Comparison of ENCODE assay signal across 8 cellular contexts in the genomic region with DNA sequence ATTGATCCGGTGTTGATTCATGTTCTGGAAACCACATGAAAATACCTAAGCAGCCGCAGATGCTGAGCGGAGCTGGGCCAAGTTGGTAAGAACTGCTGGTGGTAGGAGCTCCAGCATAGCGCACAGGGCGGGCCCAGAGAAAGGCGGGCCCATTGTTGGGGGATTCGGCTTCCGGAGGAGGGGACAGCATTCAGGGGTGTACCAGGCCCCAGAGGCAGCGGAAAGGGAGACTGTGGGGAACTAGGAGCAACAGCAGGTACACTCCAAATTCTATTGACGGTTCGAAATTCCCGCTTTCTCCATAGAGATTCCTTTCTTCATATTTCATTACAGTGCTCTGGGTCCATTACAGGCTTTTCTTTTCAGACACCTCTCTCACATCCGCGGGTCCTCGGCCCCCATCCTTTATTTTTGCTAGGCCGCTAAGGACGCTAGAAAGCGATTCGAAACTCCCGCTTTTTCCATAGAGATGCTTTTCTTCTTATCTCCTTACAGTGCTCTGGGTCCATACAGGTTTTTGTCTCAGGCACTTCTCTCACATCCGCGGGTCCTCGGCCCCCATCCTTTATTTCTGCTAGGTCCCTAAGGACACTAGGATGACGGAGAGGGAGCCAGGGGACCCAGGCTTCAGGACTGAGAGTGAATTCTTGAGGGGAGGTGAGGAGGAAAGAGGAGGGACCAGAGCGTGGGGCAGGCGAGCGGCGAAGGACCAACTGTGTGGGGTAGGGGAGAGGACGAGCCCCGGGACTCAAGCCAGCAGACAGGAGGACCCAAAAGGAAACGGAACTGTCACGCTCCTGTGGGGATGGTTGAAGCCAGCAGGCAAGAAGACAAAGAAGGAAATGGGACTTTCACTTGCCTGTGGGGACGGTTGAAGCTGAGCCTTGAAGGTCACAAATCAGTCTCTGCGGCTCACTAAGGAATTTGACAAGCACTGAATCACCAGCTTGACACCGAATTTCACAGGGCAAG. TPM values are rescaled to one million over a fixed set of nuclear protein-coding genes. Genes with fewer than 3 reads are reported as not detected.
DNase-seq lines count a peak whose midpoint lies in the region; TF ChIP-seq lines count a peak whose summit lies in the region.

A gene with protein sequence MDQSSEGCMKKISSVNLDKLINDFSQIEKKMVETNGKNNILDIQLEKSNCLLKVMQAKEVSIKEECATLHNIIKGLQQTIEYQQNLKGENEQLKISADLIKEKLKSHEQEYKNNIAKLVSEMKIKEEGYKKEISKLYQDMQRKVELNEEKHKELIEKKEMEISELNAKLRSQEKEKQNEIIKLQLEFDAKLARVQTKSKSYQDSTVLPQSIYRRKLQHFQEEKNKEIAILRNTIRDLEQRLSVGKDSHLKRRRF (plus strand): TSS at position 189 of the 972 bp plus-strand sequence. CDS start 2,304 bp downstream, outside the sequence.

- H3K9me3 ChIP-seq in DOHH2 (ENCODE audit: control insufficient read depth, insufficient read depth, low read length), result no peaks in the 10 kb centered on the region
- H3K9me3 ChIP-seq in H9 (ENCODE audit: control insufficient read depth, low read depth, low read length), result no peaks in the 10 kb centered on the region
- H3K9me3 ChIP-seq in right atrium auricular region, result no peaks in the 10 kb centered on the region

- H3K4me1 Mint-ChIP-seq in H9, result peaks cover 19 to 20% of the 10 kb centered on the region in 2 experiments

- H3F3A ChIP-seq in DOHH2 (ENCODE audit: control insufficient read depth, insufficient read depth), result no peaks in the 10 kb centered on the region

- H2AFZ ChIP-seq in H9 (ENCODE audit: low read length), result no peak within 1 kb of the TSS

- peak; percentile 85 for DNase-seq in H9
- DNase-seq in NOMO-1 treated with DMSO at 0.1 percent for 48 hours (lab: John Stamatoyannopoulos, UW; ENCODE audit: unreplicated experiment), result peak; percentile 88
- DNase-seq in activated naive CD4-positive, alpha-beta T cell (lab: John Stamatoyannopoulos, UW), result peak; percentile 4 to 54 (median 14)
- no peak for DNase-seq in right atrium auricular region (ENCODE audit: low spot score)
- peak; percentile 5 to 28 for DNase-seq in stimulated activated CD4-positive, alpha-beta T cell treated with anti-CD3 and anti-CD28 coated beads, Interleukin-15, amount 100 ng/mL, for 1 hour (ENCODE audit: low read depth in 1 of 2, low spot score in 1 of 2)
- DNase-seq in SIG-M5 (lab: John Stamatoyannopoulos, UW), result no peak
- DNase-seq in SKM-1 (lab: John Stamatoyannopoulos, UW; ENCODE audit: unreplicated experiment), result no peak

- no peak within 1 kb of the TSS; a peak in 1 of 5 replicates for H3K4me3 Mint-ChIP-seq in H9

- no peak within 1 kb of the TSS for H2AK5ac ChIP-seq in H9 (ENCODE audit: insufficient read length, low read length)

- H2BK120ac ChIP-seq in H9 (ENCODE audit: low read depth, low read length, poor library complexity, severe bottlenecking), result no peak within 1 kb of the TSS

- no peaks in the 10 kb centered on the region for H3K27me3 Mint-ChIP-seq in H9 (ENCODE audit: low read depth)

- no peaks in the 10 kb centered on the region for H3K79me1 ChIP-seq in H9 (ENCODE audit: insufficient read depth, low read depth, low read length, poor library complexity, severe bottlenecking)

- TF ChIP-seq CTCF in DOHH2 (IDR thresholded peaks at IDR 0.05; ENCODE audit: low read depth, low read length, poor library complexity, severe bottlenecking) (no peak), H9 (conservative IDR thresholded peaks at IDR 0.05) (no peak), right atrium auricular region (IDR thresholded peaks at IDR 0.05) (no peak)

- H3K9me3 Mint-ChIP-seq in H9, result no peaks in the 10 kb centered on the region

- H3K36me3 ChIP-seq in DOHH2 (ENCODE audit: control insufficient read depth, low read length), result peaks cover 9% of the 10 kb centered on the region
- H3K36me3 ChIP-seq in right atrium auricular region, result no peaks in the 10 kb centered on the region

- H3T11ph ChIP-seq in H9 (ENCODE audit: low read length), result no peak within 1 kb of the TSS

- no peaks in the 10 kb centered on the region for H3K36me3 Mint-ChIP-seq in H9 (ENCODE audit: insufficient read depth in 1 of 3, low read depth in 3 of 3)

- peak within 1 kb of the TSS; percentile 5; the same call in 1 of the 2 replicates for H3K14ac ChIP-seq in H9 (ENCODE audit: insufficient read depth, low read length)

- H3K4me1 ChIP-seq in DOHH2 (ENCODE audit: control insufficient read depth, low read length), result peaks cover 14% of the 10 kb centered on the region
- 0 out of 2 replicates have a peak, but pooled peaks cover 2% of the 10 kb centered on the region for H3K4me1 ChIP-seq in H9 (ENCODE audit: insufficient read depth, low read length)
- no peaks in the 10 kb centered on the region for H3K4me1 ChIP-seq in right atrium auricular region

- H4K20me1 ChIP-seq in DOHH2 (ENCODE audit: control insufficient read depth, insufficient read depth, low read depth, low read length) (no peaks in the 10 kb centered on the region), H9 (ENCODE audit: control insufficient read depth, insufficient read depth, insufficient read length) (no peaks in the 10 kb centered on the region)

- no peak within 1 kb of the TSS for H2BK12ac ChIP-seq in H9 (ENCODE audit: insufficient read length, low read depth, low read length)

- WGBS in H9 (ENCODE audit: extremely low coverage, insufficient read length, low lambda C conversion rate), result no CpG with 5 or more reads among the region's 35 CpGs

- no peak within 1 kb of the TSS for H2BK20ac ChIP-seq in H9 (ENCODE audit: low read depth, low read length, poor library complexity, severe bottlenecking)

- peak within 1 kb of the TSS; percentile 98 for H3K4me3 ChIP-seq in DOHH2 (ENCODE audit: low read length)
- peak within 1 kb of the TSS; percentile 33 to 47 for H3K4me3 ChIP-seq in right atrium auricular region

- 0 out of 7 replicates have a peak within 1 kb of the TSS, but pooled peaks of 1 of the 3 experiments have one; percentile 29 for H3K27ac Mint-ChIP-seq in H9

- H3K27ac ChIP-seq in DOHH2 (ENCODE audit: low read depth, low read length) (peak within 1 kb of the TSS; percentile 52), H9 (ENCODE audit: insufficient read length, low read depth, low read length) (no peak within 1 kb of the TSS), right atrium auricular region (no peak within 1 kb of the TSS)

- H3K79me2 ChIP-seq in DOHH2 (ENCODE audit: control insufficient read depth, low read length), result peaks cover 10% of the 10 kb centered on the region
- no peaks in the 10 kb centered on the region for H3K79me2 ChIP-seq in H9 (ENCODE audit: insufficient read depth, low read length)

- H3K9ac ChIP-seq in H9 (ENCODE audit: extremely low read depth, insufficient read length, low read length), result peak within 1 kb of the TSS; percentile 56

- no peak within 1 kb of the TSS for H4K8ac ChIP-seq in H9 (replicated peaks; ENCODE audit: insufficient read length, low read depth, low read length)

- H3K23me2 ChIP-seq in H9 (ENCODE audit: insufficient read length, low read depth, low read length, poor library complexity, severe bottlenecking), result no peaks in the 10 kb centered on the region

- peak within 1 kb of the TSS; percentile 17 for H3K18ac ChIP-seq in H9 (ENCODE audit: insufficient read length, low read depth, low read length)

- no peak within 1 kb of the TSS for H2BK15ac ChIP-seq in H9 (ENCODE audit: low read depth, low read length)

- no peak within 1 kb of the TSS for H2BK5ac ChIP-seq in H9 (ENCODE audit: insufficient read length, low read length)

- H4K5ac ChIP-seq in H9 (ENCODE audit: insufficient read length, low read depth, low read length), result peak within 1 kb of the TSS; percentile 60

- no peak within 1 kb of the TSS for H3K23ac ChIP-seq in H9 (ENCODE audit: insufficient read length, low read depth, low read length)

- no peaks in the 10 kb centered on the region for H3K9me2 ChIP-seq in DOHH2 (replicated peaks; ENCODE audit: control insufficient read depth, low read length)

- H3K4me2 ChIP-seq in DOHH2 (ENCODE audit: low read length), result peak within 1 kb of the TSS; percentile 99
- H3K4me2 ChIP-seq in H9 (ENCODE audit: insufficient read depth, insufficient read length, low read length), result peak within 1 kb of the TSS; percentile 74

- H4K91ac ChIP-seq in H9 (ENCODE audit: insufficient read length, low read depth, low read length), result no peak within 1 kb of the TSS

- no peak within 1 kb of the TSS for H3K56ac ChIP-seq in H9 (ENCODE audit: insufficient read length, low read depth, low read length)

- no peak within 1 kb of the TSS for H3K4ac ChIP-seq in H9 (ENCODE audit: low read depth, low read length)

- H3K27me3 ChIP-seq in DOHH2 (ENCODE audit: control insufficient read depth, low read length) (no peaks in the 10 kb centered on the region), H9 (ENCODE audit: insufficient read depth, low read length) (no peaks in the 10 kb centered on the region), right atrium auricular region (no peaks in the 10 kb centered on the region)

RNA-seq across cellular contexts. Expression of the gene that starts here (rescaled TPM):
- 0.13 and 0.48 TPM in 2 replicates for total RNA-seq in H9 (2021)
- total RNA-seq in right atrium auricular region, result 1 to 10 TPM in 1 of 2 donors, under 1 TPM in 1; 0.89 to 1.4 TPM

Comparison
In these comparisons a context has a peak if more than half of its experiments do, and no peak if none do; other contexts are left out.
1. Peak in DNase-seq, H3K9ac ChIP-seq and H3K4me2 ChIP-seq in H9; RNA of the gene not detected or under 1 TPM.
2. DNase-seq: peak in NOMO-1 treated with DMSO at 0.1 percent for 48 hours (single experiment), activated naive CD4-positive, alpha-beta T cell (4 of 4) and stimulated activated CD4-positive, alpha-beta T cell treated with anti-CD3 and anti-CD28 coated beads, Interleukin-15, amount 100 ng/mL, for 1 hour (2 of 2); none in right atrium auricular region (single experiment), SIG-M5 (single experiment) and SKM-1 (single experiment).